In the genomic region with DNA sequence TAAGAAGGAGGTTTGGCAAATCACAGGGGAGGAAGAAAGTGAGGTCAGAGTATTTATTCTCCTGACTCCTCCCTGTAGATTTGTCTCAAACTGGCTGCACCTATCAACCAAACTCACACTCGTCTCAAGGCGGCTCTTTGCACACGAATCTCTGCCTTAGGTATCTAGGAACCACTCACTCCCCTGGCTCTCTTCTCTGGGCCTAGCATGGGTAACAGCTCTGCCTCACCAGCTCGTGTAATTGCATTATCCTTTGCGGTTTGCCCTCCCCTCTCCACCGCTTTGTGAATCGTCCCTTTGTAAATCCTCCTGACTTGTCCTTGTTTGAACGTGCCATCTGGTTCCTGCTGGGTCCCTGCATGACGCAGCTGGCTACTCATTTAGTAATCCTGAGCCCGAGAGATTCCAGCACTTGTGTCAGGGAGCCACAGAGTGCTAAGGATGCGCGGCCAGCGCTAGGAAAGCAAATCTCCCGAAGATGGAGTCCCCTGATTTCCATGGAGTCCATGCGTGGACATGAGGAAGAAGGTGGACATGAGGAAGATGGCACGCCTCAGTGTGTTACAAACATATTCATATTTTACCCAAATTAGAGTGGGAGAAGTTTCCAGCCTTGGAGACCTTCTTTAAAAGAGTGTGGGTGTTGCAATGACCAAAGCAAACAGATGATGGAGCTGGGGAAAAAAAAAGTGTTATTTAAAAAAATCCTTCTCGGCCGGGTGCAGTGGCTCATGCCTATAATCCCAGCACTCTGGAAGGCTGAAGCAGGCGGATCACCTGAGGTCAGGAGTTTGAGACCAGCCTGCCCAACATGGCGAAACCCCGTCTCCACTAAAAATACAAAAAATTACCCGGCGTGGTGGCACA, we compare ENCODE assay signal across 8 cellular contexts. TPM values are rescaled to one million over a fixed set of nuclear protein-coding genes. Genes with fewer than 3 reads are reported as not detected.
DNase-seq lines count a peak whose midpoint lies in the region; ATAC-seq and TF ChIP-seq lines count a peak whose summit lies in the region.

No MANE protein-coding gene starts in this region.

- peak; percentile 78 for ATAC-seq in foreskin keratinocyte
- ATAC-seq in HG03159 (IDR thresholded peaks at IDR 0.05; ENCODE audit: unreplicated experiment), result no peak
- ATAC-seq in activated CD4-positive, CD25-positive, alpha-beta regulatory T cell treated with anti-CD3 and anti-CD28 coated beads, Interleukin-2, amount 50 U/mL, for 24 hours, result no peak

- intact Hi-C loops in PC-9 (cut with micrococcal nuclease; ENCODE audit: unreplicated experiment) (no loop called here), ovary (cut with DNase I) (no loop called here)

- peaks cover 7% of the 10 kb centered on the region for H3K4me1 ChIP-seq in HUES64 (ENCODE audit: insufficient read depth, low read length)
- H3K4me1 ChIP-seq in PC-9 (replicated peaks; ENCODE audit: insufficient read depth), result 0 out of 2 replicates have a peak, but pooled peaks cover 16% of the 10 kb centered on the region
- H3K4me1 ChIP-seq in foreskin keratinocyte, result no peaks in the 10 kb centered on the region
- no peaks in the 10 kb centered on the region for H3K4me1 ChIP-seq in ovary (ENCODE audit: insufficient read depth)

- peak overlapping the region; percentile 54; the same call in 1 of the 2 replicates for H3K27ac ChIP-seq in HUES64 (ENCODE audit: low read depth, low read length)
- 0 out of 2 replicates have a peak overlapping the region, but pooled peaks have one; percentile 3 for H3K27ac ChIP-seq in PC-9
- no peak overlapping the region for H3K27ac ChIP-seq in foreskin keratinocyte
- H3K27ac ChIP-seq in ovary, result no peak overlapping the region

- CTCF ChIA-PET in PC-9 (lab: Charles Lee), result interaction anchor here (0.6 to 1.0 kb wide), 3 partner anchors 18 to 63 kb away, joined by 3 to 4 read pairs (median 4); no protein-coding TSS in a partner anchor

- WGBS in HUES64, result 26% methylated on average over 22 of the region's 23 CpGs
- 61 to 65% (median 65%) methylated on average over 23 of the region's 23 CpGs for WGBS in ovary, 3 donors

- peak overlapping the region; percentile 51 for H3K4me2 ChIP-seq in PC-9

- peak overlapping the region; percentile 2 for H3K9ac ChIP-seq in HUES64 (ENCODE audit: low read depth, low read length)

- H3K9me3 ChIP-seq in HUES64 (ENCODE audit: insufficient read depth, low read depth, low read length) (no peaks in the 10 kb centered on the region), PC-9 (ENCODE audit: insufficient read depth, low read depth) (no peaks in the 10 kb centered on the region), ovary (no peaks in the 10 kb centered on the region)

- DNase-seq in AG20443 (ENCODE audit: low spot score) (peak; percentile 64), PC-9 (peak; percentile 60 to 74), foreskin keratinocyte (peak; percentile 80 to 88), ovary (no peak), kidney glomerular epithelial cell (lab: John Stamatoyannopoulos, UW) (no peak)

- H3K79me2 ChIP-seq in PC-9 (ENCODE audit: low read depth), result no peaks in the 10 kb centered on the region

- no peaks in the 10 kb centered on the region for H3K36me3 ChIP-seq in HUES64 (ENCODE audit: insufficient read depth, low read length)
- H3K36me3 ChIP-seq in PC-9 (ENCODE audit: low read depth), result no peaks in the 10 kb centered on the region
- H3K36me3 ChIP-seq in ovary, result no peaks in the 10 kb centered on the region

- TF ChIP-seq POLR2A in ovary (IDR thresholded peaks at IDR 0.05), result no peak

- TF ChIP-seq CTCF in PC-9 (conservative IDR thresholded peaks at IDR 0.05), result no peak
- TF ChIP-seq CTCF in foreskin keratinocyte (conservative IDR thresholded peaks at IDR 0.05), result no peak
- no peak for TF ChIP-seq CTCF in ovary (IDR thresholded peaks at IDR 0.05)

- no peaks in the 10 kb centered on the region for H4K20me1 ChIP-seq in PC-9 (ENCODE audit: insufficient read depth)

- H3K27me3 ChIP-seq in HUES64 (ENCODE audit: insufficient read depth, low read length) (no peaks in the 10 kb centered on the region), PC-9 (ENCODE audit: insufficient read depth, low read depth) (no peaks in the 10 kb centered on the region), foreskin keratinocyte (peaks cover 2% of the 10 kb centered on the region), ovary (no peaks in the 10 kb centered on the region)

- no peaks in the 10 kb centered on the region for H3K9me2 ChIP-seq in PC-9 (ENCODE audit: insufficient read depth)

- H3F3A ChIP-seq in PC-9 (ENCODE audit: insufficient read depth, low read depth), result peaks cover 9% of the 10 kb centered on the region; the same call in 1 of the 2 replicates

- peak overlapping the region; percentile 56 for H2AFZ ChIP-seq in PC-9

- H3K4me3 ChIP-seq in HUES64 (ENCODE audit: low read length) (no peak overlapping the region; the same call in 1 of the 2 replicates), PC-9 (no peak overlapping the region), ovary (no peak overlapping the region)

- BruUV-seq in PC-9 (replicated peaks; lab: Mats Ljungman, UMichigan), result no TSS peak

- POLR2A ChIA-PET in PC-9 (lab: Charles Lee; ENCODE audit: unreplicated experiment), result interaction anchor here (0.8 kb wide), 1 partner anchor 15 kb away, joined by 5 read pairs; no protein-coding TSS in a partner anchor

- TF ChIP-seq EP300 in ovary (IDR thresholded peaks at IDR 0.05), result no peak

RNA-seq across cellular contexts. Expression of gene NRROS, which starts 26.7 kb away (rescaled TPM):
- 1.9 TPM for polyA plus RNA-seq in HUES64 (2013, experiment 1 of 2)
- 1.8 TPM for polyA plus RNA-seq in HUES64 (2013, experiment 2 of 2)
- 2.2 and 3.1 TPM in 2 replicates for total RNA-seq in PC-9 (2021)
- total RNA-seq in foreskin keratinocyte, result 0.03 and 0.11 TPM in 2 replicates
- polyA plus RNA-seq in foreskin keratinocyte, result 0.12 and 0.19 TPM in 2 replicates
- total RNA-seq in ovary, result 1 to 10 TPM in 6 of 7 donors, under 1 TPM in 1; 0.80 to 6.3 (median 3.4) TPM
- 1 to 10 TPM; 2.9 to 3.2 TPM for polyA plus RNA-seq in ovary

RNA-seq across cellular contexts. Expression of gene CEP19, which starts 45.8 kb away (rescaled TPM):
- 2.0 TPM for polyA plus RNA-seq in HUES64 (2013, experiment 1 of 2)
- polyA plus RNA-seq in HUES64 (2013, experiment 2 of 2), result 3.0 TPM
- total RNA-seq in PC-9 (2021) (3.4 and 5.5 TPM in 2 replicates), foreskin keratinocyte (1.9 and 2.4 TPM in 2 replicates), ovary (1 to 10 TPM in 6 of 7 donors, under 1 TPM in 1; 0.83 to 2.8 (median 1.6) TPM)
- polyA plus RNA-seq in foreskin keratinocyte (1.1 and 1.2 TPM in 2 replicates), ovary (1 to 10 TPM; 2.0 to 4.8 TPM)

RNA-seq across cellular contexts. Expression of gene PIGX, which starts 45.9 kb away (rescaled TPM):
- polyA plus RNA-seq in HUES64 (2013, experiment 1 of 2), result 15.5 TPM
- polyA plus RNA-seq in HUES64 (2013, experiment 2 of 2), result 12.6 TPM
- total RNA-seq in PC-9 (2021) (47.6 and 52.9 TPM in 2 replicates), foreskin keratinocyte (22.7 and 27.7 TPM in 2 replicates), ovary (10 to 100 TPM in 6 of 7 donors, 1 to 10 TPM in 1; 9.4 to 21.5 (median 17.8) TPM)
- polyA plus RNA-seq in foreskin keratinocyte (15.8 and 20.9 TPM in 2 replicates), ovary (10 to 100 TPM; 10.5 to 22.4 TPM)

Comparison
In these comparisons a context has a peak if more than half of its experiments do, and no peak if none do; other contexts are left out.
1. DNase-seq: peak in AG20443 (single experiment), PC-9 (2 of 2) and foreskin keratinocyte (2 of 2); none in ovary (0 of 5) and kidney glomerular epithelial cell (single experiment).
2. H3K27ac ChIP-seq: peak in HUES64 (single experiment) and PC-9 (single experiment); none in foreskin keratinocyte (single experiment) and ovary (0 of 2).